12 cellular contexts compared by ENCODE assay signal in the genomic region with DNA sequence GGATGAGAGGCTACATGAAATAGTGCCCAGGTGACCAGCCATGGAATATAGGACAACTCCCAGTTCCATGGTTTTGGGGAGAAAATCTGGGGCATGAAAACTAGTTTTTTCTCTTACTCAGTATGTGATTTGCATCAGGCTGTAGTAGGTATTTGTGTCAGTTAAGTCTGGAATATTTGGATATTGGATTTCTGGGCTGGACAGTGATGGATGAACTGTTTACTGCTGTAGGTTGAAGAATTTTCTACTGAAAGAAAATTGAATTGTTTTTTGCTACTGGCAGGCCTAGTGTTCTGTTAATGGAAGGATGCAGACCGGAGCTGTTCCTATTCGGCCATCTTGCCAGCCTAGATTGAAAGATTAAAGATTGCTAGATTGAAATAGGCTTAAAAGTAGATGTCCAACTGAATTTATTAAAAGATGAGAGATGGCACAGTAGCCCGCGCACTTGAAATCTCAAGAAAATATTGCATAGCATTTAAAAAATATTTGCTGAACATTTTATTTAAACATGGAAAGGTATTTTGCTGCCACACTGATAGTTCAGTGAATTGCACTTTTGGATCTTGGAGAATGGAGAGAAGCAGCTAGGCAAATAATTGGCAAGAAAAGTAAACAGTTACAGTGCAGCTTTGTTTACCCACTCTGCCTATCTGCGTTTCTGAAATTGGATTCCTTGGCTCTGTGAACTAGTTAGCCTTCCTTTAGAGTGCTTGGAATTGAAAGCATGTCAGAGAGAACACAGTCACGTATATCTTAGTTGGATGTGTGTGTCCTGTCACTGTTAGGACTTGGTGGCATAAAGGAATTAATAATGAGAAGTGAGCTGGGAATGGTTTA. TPM values are rescaled to one million over a fixed set of nuclear protein-coding genes. Genes with fewer than 3 reads are reported as not detected.
DNase-seq lines count a peak whose midpoint lies in the region; ATAC-seq, FAIRE-seq and TF ChIP-seq lines count a peak whose summit lies in the region.
"Had no signal": no experiment of that assay in that cellular context is flagged by ENCODE, and none has a peak within 500 bp of the region (broad histone marks: within the 10 kb centered on the region; RNA-seq: fewer than 3 reads in every experiment).

No MANE protein-coding gene starts in this region.

- H3K79me2 ChIP-seq in fibroblast of lung (ENCODE audit: control insufficient read depth, insufficient read depth, low read length): no peaks in the 10 kb centered on the region

- H3K27ac ChIP-seq in fibroblast of lung (ENCODE audit: insufficient read depth, low read length) (no peak overlapping the region), pancreas (peak overlapping the region in 3 of 4 donors; percentile 10 to 42 (median 24))
- H3K27ac ChIP-seq: neutrophil had no signal

- H3K36me3 ChIP-seq in fibroblast of lung (ENCODE audit: control insufficient read depth, insufficient read depth, low read length): no peaks in the 10 kb centered on the region
- H3K36me3 ChIP-seq in pancreas: no peaks in the 10 kb centered on the region
- H3K36me3 ChIP-seq: neutrophil had no signal

- H2AFZ ChIP-seq in fibroblast of lung (ENCODE audit: low read length): peak overlapping the region; percentile 26

- no peak for FAIRE-seq in pancreas (lab: Jason Lieb, UNC)
- FAIRE-seq: G401.6, TTC549 had no signal

- WGBS in pancreas, 2 donors: 10 to 16% methylated on average over 6 of the region's 6 CpGs

- no peaks in the 10 kb centered on the region for H4K20me1 ChIP-seq in fibroblast of lung (ENCODE audit: control insufficient read depth, extremely low read depth, insufficient read depth, low read length)

- intact Hi-C loops in pancreas (cut with DNase I): no loop called here

- DNase-seq in HT-29 (ENCODE audit: low spot score) (peak; percentile 58), NCI-H526 (lab: John Stamatoyannopoulos, UW) (peak; percentile 86 to 87), fibroblast of lung (ENCODE audit: low read depth in 2 of 2) (peak; percentile 14 to 40), pancreas (peak in 3 of 6 donors; percentile 17 to 55 (median 23))
- DNase-seq in stimulated activated CD4-positive, alpha-beta T cell treated with anti-CD3 and anti-CD28 coated beads, Interleukin-2, amount 100 ng/mL, for 24 hours: no peak
- DNase-seq: activated gamma-delta T cell treated with Interleukin-2 at 50 U/mL for 16 hours had no signal

- H3K27me3 ChIP-seq in fibroblast of lung (ENCODE audit: control insufficient read depth, insufficient read depth, low read length) (no peaks in the 10 kb centered on the region), pancreas (no peaks in the 10 kb centered on the region)
- H3K27me3 ChIP-seq: neutrophil had no signal

- H3K4me2 ChIP-seq in fibroblast of lung (ENCODE audit: extremely low read depth, insufficient read depth, low read length): peak overlapping the region; percentile 44

- no peak overlapping the region for H3K4me3 ChIP-seq in fibroblast of lung (replicated peaks in 1 of 4; ENCODE audit: control extremely low read depth in 1 of 4, insufficient read depth in 1 of 4, low read depth in 3 of 4, low read length in 4 of 4)
- H3K4me3 ChIP-seq in pancreas: no peak overlapping the region

- ATAC-seq in pancreas (peak; percentile 97 to 99 (median 98)), GM21737 (IDR thresholded peaks at IDR 0.05; ENCODE audit: unreplicated experiment) (no peak), HG03378 (IDR thresholded peaks at IDR 0.05; ENCODE audit: unreplicated experiment) (no peak)
- no peak for ATAC-seq in activated CD4-positive, CD25-positive, alpha-beta regulatory T cell treated with anti-CD3 and anti-CD28 coated beads, Interleukin-2, amount 50 U/mL, for 24 hours

- H3K9me3 ChIP-seq in fibroblast of lung (ENCODE audit: control insufficient read depth, insufficient read depth, low read depth, low read length): no peaks in the 10 kb centered on the region
- H3K9me3 ChIP-seq in pancreas: no peaks in the 10 kb centered on the region
- H3K9me3 ChIP-seq: neutrophil had no signal

- H3K4me1 ChIP-seq in fibroblast of lung (ENCODE audit: control insufficient read depth, extremely low read depth, insufficient read depth, low read length) (no peaks in the 10 kb centered on the region), pancreas (peaks cover 0 to 14% (median 6%) of the 10 kb centered on the region in 3 donors)

- no peak overlapping the region for H3K9ac ChIP-seq in fibroblast of lung (ENCODE audit: insufficient read depth, low read length)

- TF ChIP-seq CTCF in fibroblast of lung (conservative IDR thresholded peaks at IDR 0.05 in 1 of 2, IDR thresholded peaks at IDR 0.05 in 1 of 2; ENCODE audit: low read depth in 1 of 2, low read length in 2 of 2) (no peak), pancreas (IDR thresholded peaks at IDR 0.05) (no peak)

RNA-seq across cellular contexts. Expression of gene EPB41L5, which starts 54.1 kb away (rescaled TPM):
- total RNA-seq in HT-29 (2014; rRNA removed; shearing (Covaris generic)): 9.9 and 12.5 TPM in 2 replicates
- total RNA-seq in fibroblast of lung: 16.2 and 16.7 TPM in 2 replicates
- 10.6 and 11.6 TPM in 2 replicates for polyA plus RNA-seq in fibroblast of lung
- polyA plus RNA-seq in fibroblast of lung (2012): 5.7 TPM in 2 replicates
- polyA minus RNA-seq in fibroblast of lung (ENCODE audit: low replicate concordance): 11.1 and 14.1 TPM in 2 replicates
- 10 to 100 TPM; 17.6 to 23.8 (median 21.4) TPM for total RNA-seq in pancreas
- 10 to 100 TPM in 1 of 2 donors, 1 to 10 TPM in 1; 7.3 to 13.0 TPM for polyA plus RNA-seq in pancreas

Comparison
In these comparisons a context has a peak if more than half of its experiments do, and no peak if none do; other contexts are left out.
1. DNase-seq: peak in HT-29 (single experiment), NCI-H526 (2 of 2) and fibroblast of lung (2 of 2); none in stimulated activated CD4-positive, alpha-beta T cell treated with anti-CD3 and anti-CD28 coated beads, Interleukin-2, amount 100 ng/mL, for 24 hours (0 of 2).
2. ATAC-seq: peak in pancreas (4 of 4); none in GM21737 (single experiment), activated CD4-positive, CD25-positive, alpha-beta regulatory T cell treated with anti-CD3 and anti-CD28 coated beads, Interleukin-2, amount 50 U/mL, for 24 hours (0 of 2) and HG03378 (single experiment).